18 cellular contexts compared by ENCODE assay signal in the genomic region with DNA sequence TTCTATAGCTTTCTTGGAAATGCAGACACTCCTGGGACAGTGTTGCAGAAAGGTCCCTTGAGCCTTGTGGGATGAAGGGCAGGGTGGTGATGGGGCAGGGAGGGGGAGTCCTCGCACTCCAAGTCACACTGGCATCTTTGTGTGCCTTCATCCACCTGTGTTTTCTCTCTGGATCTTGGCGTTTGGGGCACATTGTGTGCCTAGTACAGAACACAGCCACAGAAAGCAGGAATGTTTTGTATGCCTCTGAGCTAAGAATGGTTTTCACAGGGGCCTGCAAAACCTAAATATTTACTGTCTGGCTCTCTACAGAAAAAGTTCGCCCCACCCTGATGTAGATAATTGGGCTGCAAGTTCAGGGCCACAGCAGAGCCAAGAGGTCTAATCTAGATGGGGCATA. TPM values are rescaled to one million over a fixed set of nuclear protein-coding genes. Genes with fewer than 3 reads are reported as not detected.
"Had no signal": no experiment of that assay in that cellular context is flagged by ENCODE, and none has a peak within 500 bp of the region (broad histone marks: within the 10 kb centered on the region; RNA-seq: fewer than 3 reads in every experiment).

No MANE protein-coding gene starts in this region.

- H3K9me3 ChIP-seq: gastrocnemius medialis, psoas muscle, tibial artery had no signal

- H3K36me3 ChIP-seq: gastrocnemius medialis, tibial artery had no signal

- ATAC-seq: activated CD8-positive, alpha-beta T cell treated with anti-CD3 and anti-CD28 coated beads for 36 hours; activated T-cell treated with anti-CD3 and anti-CD28 coated beads, Interleukin-2, amount 50 U/mL, for 72 hours had no signal

- H3K27me3 ChIP-seq: gastrocnemius medialis, tibial artery had no signal

- H3K4me3 Mint-ChIP-seq: activated CD8-positive, alpha-beta T cell treated with anti-CD3 and anti-CD28 coated beads for 36 hours; activated naive CD8-positive, alpha-beta T cell treated with anti-CD3 and anti-CD28 coated beads, Interleukin-2, amount 10 ng/mL, durations not matched to agents 7 days and 5 days; activated T-cell treated with anti-CD3 and anti-CD28 coated beads, Interleukin-2, amount 50 U/mL, for 72 hours; memory B cell; stimulated activated naive CD8-positive, alpha-beta T cell treated with anti-CD3 and anti-CD28 coated beads, Interleukin-15, Interleukin-2, amounts not matched to agents 100 ng/mL and 50 ng/mL, for 24 hours had no signal

- H3K9me3 Mint-ChIP-seq: activated CD8-positive, alpha-beta T cell treated with anti-CD3 and anti-CD28 coated beads for 36 hours; activated T-cell treated with anti-CD3 and anti-CD28 coated beads, Interleukin-2, amount 50 U/mL, for 72 hours; memory B cell; nephron; stimulated activated naive CD8-positive, alpha-beta T cell treated with anti-CD3 and anti-CD28 coated beads, Interleukin-15, Interleukin-2, amounts not matched to agents 100 ng/mL and 50 ng/mL, for 24 hours had no signal

- H3K36me3 Mint-ChIP-seq: activated naive CD8-positive, alpha-beta T cell treated with anti-CD3 and anti-CD28 coated beads, Interleukin-2, amount 10 ng/mL, durations not matched to agents 7 days and 5 days; memory B cell had no signal

- H3K4me3 ChIP-seq: gastrocnemius medialis, psoas muscle, tibial artery had no signal

- H3K4me1 Mint-ChIP-seq: activated naive CD8-positive, alpha-beta T cell treated with anti-CD3 and anti-CD28 coated beads, Interleukin-2, amount 10 ng/mL, durations not matched to agents 7 days and 5 days; memory B cell had no signal

- H3K27ac Mint-ChIP-seq: activated CD8-positive, alpha-beta T cell treated with anti-CD3 and anti-CD28 coated beads for 36 hours; activated naive CD8-positive, alpha-beta T cell treated with anti-CD3 and anti-CD28 coated beads, Interleukin-2, amount 10 ng/mL, durations not matched to agents 7 days and 5 days; activated T-cell treated with anti-CD3 and anti-CD28 coated beads, Interleukin-2, amount 50 U/mL, for 72 hours; memory B cell; nephron; stimulated activated naive CD8-positive, alpha-beta T cell treated with anti-CD3 and anti-CD28 coated beads, Interleukin-15, Interleukin-2, amounts not matched to agents 100 ng/mL and 50 ng/mL, for 24 hours had no signal

- H3K27ac ChIP-seq: psoas muscle, tibial artery, VCaP had no signal

- DNase-seq: activated CD8-positive, alpha-beta memory T cell treated with anti-CD3 and anti-CD28 coated beads, Interleukin-2, amount 50 U/mL, for 4 hours; activated CD8-positive, alpha-beta T cell treated with anti-CD3 and anti-CD28 coated beads for 36 hours; activated gamma-delta T cell treated with Interleukin-2 at 50 U/mL for 16 hours; activated naive CD8-positive, alpha-beta T cell treated with anti-CD3 and anti-CD28 coated beads, Interleukin-2, amount 10 ng/mL, durations not matched to agents 7 days and 5 days; activated T-cell treated with anti-CD3 and anti-CD28 coated beads, Interleukin-2, amount 50 U/mL, for 72 hours; anterior cingulate cortex; gastrocnemius medialis; hippocampal formation; kidney glomerular epithelial cell; occipital lobe; psoas muscle; stimulated activated CD4-positive, alpha-beta T cell treated with anti-CD3 and anti-CD28 coated beads, Interleukin-4, amount 100 ng/mL, for 1 hour; stimulated activated CD8-positive, alpha-beta memory T cell treated with anti-CD3 and anti-CD28 coated beads, Interleukin-4, amount 100 ng/mL, for 48 hours; tibial artery had no signal

RNA-seq across cellular contexts. Expression of gene MYZAP, which starts 5.7 kb away (rescaled TPM):
- total RNA-seq: activated CD8-positive, alpha-beta T cell treated with anti-CD3 and anti-CD28 coated beads for 36 hours; activated naive CD8-positive, alpha-beta T cell treated with anti-CD3 and anti-CD28 coated beads, Interleukin-2, amount 10 ng/mL, durations not matched to agents 7 days and 5 days had no signal
